Comparison of ENCODE assay signal across 15 cellular contexts in genomic region chr12:100955139-100955538, GRCh38.
A peak's percentile ranks its signal among the peaks of the same experiment; 100 is the strongest.
DNase-seq lines count a peak whose midpoint lies in the region; ATAC-seq, FAIRE-seq and TF ChIP-seq lines count a peak whose summit lies in the region.
"Had no signal": no experiment of that assay in that cellular context is flagged by ENCODE, and none has a peak within 500 bp of the region (broad histone marks: within the 10 kb centered on the region; RNA-seq: fewer than 3 reads in every experiment).

No MANE protein-coding gene starts in this region.

- H3K9me3 ChIP-seq in endodermal cell (ENCODE audit: control insufficient read depth, low read length) = no peaks in the 10 kb centered on the region
- H3K9me3 ChIP-seq: stomach had no signal

- H3K36me3 ChIP-seq in endodermal cell (ENCODE audit: control insufficient read depth, insufficient read depth, low read length) (no peaks in the 10 kb centered on the region), H7 (replicated peaks; ENCODE audit: control insufficient read depth, insufficient read depth, low read length) (no peaks in the 10 kb centered on the region)
- H3K36me3 ChIP-seq: stomach had no signal

- H3K27ac ChIP-seq in endodermal cell (ENCODE audit: low read depth, low read length) = no peak overlapping the region
- H3K27ac ChIP-seq: C4-2B, stomach had no signal

- peaks cover 5% of the 10 kb centered on the region for H3K4me1 ChIP-seq in endodermal cell (ENCODE audit: control insufficient read depth, insufficient read depth, low read length)
- H3K4me1 ChIP-seq: stomach had no signal

- no peak overlapping the region for H3K4me3 Mint-ChIP-seq in endodermal cell
- no peak overlapping the region for H3K4me3 Mint-ChIP-seq in osteocyte (ENCODE audit: unreplicated experiment)
- H3K4me3 Mint-ChIP-seq in stimulated activated memory B cell treated with anti-CD40 and anti-IgM and Interleukin-4, amounts not matched to agents 10 μg/mL and 1 μg/mL and 100 μg/mL, for 72 hours = no peak overlapping the region
- H3K4me3 Mint-ChIP-seq: activated naive CD8-positive, alpha-beta T cell treated with anti-CD3 and anti-CD28 coated beads, Interleukin-2, amount 10 ng/mL, durations not matched to agents 7 days and 5 days had no signal

- TF ChIP-seq CTCF in endodermal cell (conservative IDR thresholded peaks at IDR 0.05) (no peak), osteocyte (IDR thresholded peaks at IDR 0.05) (no peak)

- H3K27me3 ChIP-seq in endodermal cell (ENCODE audit: control insufficient read depth, insufficient read depth, low read length, poor library complexity, severe bottlenecking) = peaks cover 6% of the 10 kb centered on the region
- no peaks in the 10 kb centered on the region for H3K27me3 ChIP-seq in H7 (ENCODE audit: control insufficient read depth, insufficient read depth, low read length)
- H3K27me3 ChIP-seq: stomach had no signal

- FAIRE-seq in RCC 7860 (lab: Jason Lieb, UNC) = peak; percentile 55
- FAIRE-seq: K562 had no signal

- H3K4me1 Mint-ChIP-seq in endodermal cell (peaks cover 37% of the 10 kb centered on the region), osteocyte (ENCODE audit: unreplicated experiment) (peaks cover 7% of the 10 kb centered on the region)
- no peaks in the 10 kb centered on the region for H3K4me1 Mint-ChIP-seq in stimulated activated memory B cell treated with anti-CD40 and anti-IgM and Interleukin-4, amounts not matched to agents 10 μg/mL and 1 μg/mL and 100 μg/mL, for 72 hours
- H3K4me1 Mint-ChIP-seq: activated naive CD8-positive, alpha-beta T cell treated with anti-CD3 and anti-CD28 coated beads, Interleukin-2, amount 10 ng/mL, durations not matched to agents 7 days and 5 days had no signal

- WGBS in endodermal cell (ENCODE audit: insufficient coverage in 1 of 2, insufficient read length in 1 of 2), 2 experiments = 69 to 71% methylated on average over 3 to 4 of the region's 4 CpGs

- H3K36me3 Mint-ChIP-seq in endodermal cell (ENCODE audit: low read depth) (no peaks in the 10 kb centered on the region), osteocyte (ENCODE audit: unreplicated experiment) (no peaks in the 10 kb centered on the region)
- no peaks in the 10 kb centered on the region for H3K36me3 Mint-ChIP-seq in stimulated activated memory B cell treated with anti-CD40 and anti-IgM and Interleukin-4, amounts not matched to agents 10 μg/mL and 1 μg/mL and 100 μg/mL, for 72 hours
- H3K36me3 Mint-ChIP-seq: activated naive CD8-positive, alpha-beta T cell treated with anti-CD3 and anti-CD28 coated beads, Interleukin-2, amount 10 ng/mL, durations not matched to agents 7 days and 5 days had no signal

- H3K9me3 Mint-ChIP-seq in endodermal cell (no peaks in the 10 kb centered on the region), osteocyte (ENCODE audit: unreplicated experiment) (no peaks in the 10 kb centered on the region)
- H3K9me3 Mint-ChIP-seq in stimulated activated memory B cell treated with anti-CD40 and anti-IgM and Interleukin-4, amounts not matched to agents 10 μg/mL and 1 μg/mL and 100 μg/mL, for 72 hours = no peaks in the 10 kb centered on the region
- H3K9me3 Mint-ChIP-seq: activated naive CD8-positive, alpha-beta T cell treated with anti-CD3 and anti-CD28 coated beads, Interleukin-2, amount 10 ng/mL, durations not matched to agents 7 days and 5 days had no signal

- H3K27ac Mint-ChIP-seq in endodermal cell = peak overlapping the region; percentile 53
- H3K27ac Mint-ChIP-seq in osteocyte (ENCODE audit: unreplicated experiment) = no peak overlapping the region
- H3K27ac Mint-ChIP-seq in stimulated activated memory B cell treated with anti-CD40 and anti-IgM and Interleukin-4, amounts not matched to agents 10 μg/mL and 1 μg/mL and 100 μg/mL, for 72 hours = no peak overlapping the region
- H3K27ac Mint-ChIP-seq: activated naive CD8-positive, alpha-beta T cell treated with anti-CD3 and anti-CD28 coated beads, Interleukin-2, amount 10 ng/mL, durations not matched to agents 7 days and 5 days had no signal

- no peak for ATAC-seq in stimulated activated memory B cell treated with anti-CD40 and anti-IgM and Interleukin-4, amounts not matched to agents 10 μg/mL and 1 μg/mL and 100 μg/mL, for 72 hours
- ATAC-seq: K562 had no signal

- H3K4me3 ChIP-seq in endodermal cell (ENCODE audit: low read length) (no peak overlapping the region), H7 (ENCODE audit: insufficient read depth, low read depth, low read length) (no peak overlapping the region)
- H3K4me3 ChIP-seq: K562, stomach had no signal

- H3K27me3 Mint-ChIP-seq in endodermal cell (ENCODE audit: insufficient read depth) (peaks cover 10% of the 10 kb centered on the region), osteocyte (ENCODE audit: unreplicated experiment) (no peaks in the 10 kb centered on the region)
- no peaks in the 10 kb centered on the region for H3K27me3 Mint-ChIP-seq in stimulated activated memory B cell treated with anti-CD40 and anti-IgM and Interleukin-4, amounts not matched to agents 10 μg/mL and 1 μg/mL and 100 μg/mL, for 72 hours
- H3K27me3 Mint-ChIP-seq: activated naive CD8-positive, alpha-beta T cell treated with anti-CD3 and anti-CD28 coated beads, Interleukin-2, amount 10 ng/mL, durations not matched to agents 7 days and 5 days had no signal

- H3K9ac ChIP-seq in endodermal cell (ENCODE audit: extremely low read depth, low read length, poor library complexity, severe bottlenecking) = no peak overlapping the region

- peak; percentile 70 for DNase-seq in ELF-1 (ENCODE audit: low read depth, low spot score)
- DNase-seq in RCC 7860 (ENCODE audit: low spot score) = peak; percentile 70
- peak; percentile 91 for DNase-seq in endodermal cell
- peak; percentile 72 for DNase-seq in myocyte (ENCODE audit: low read depth)
- no peak for DNase-seq in osteocyte (ENCODE audit: extremely low spot score, unreplicated experiment)
- DNase-seq in H7 = no peak
- no peak for DNase-seq in NCI-H510A (lab: John Stamatoyannopoulos, UW)
- DNase-seq: activated naive CD8-positive, alpha-beta T cell treated with anti-CD3 and anti-CD28 coated beads, Interleukin-2, amount 10 ng/mL, durations not matched to agents 7 days and 5 days; effector CD4-positive, alpha-beta T cell; midbrain; OCI-M1; stomach had no signal

Comparison
In these comparisons a context has a peak if more than half of its experiments do, and no peak if none do; other contexts are left out.
1. DNase-seq: peak in ELF-1 (single experiment), RCC 7860 (single experiment), endodermal cell (single experiment) and myocyte (single experiment); none in osteocyte (single experiment), H7 (single experiment) and NCI-H510A (single experiment).